23 cellular contexts compared by ENCODE assay signal in genomic region chr1:216032977-216033376, GRCh38.
"Had no signal": no experiment of that assay in that cellular context is flagged by ENCODE, and none has a peak within 500 bp of the region (broad histone marks: within the 10 kb centered on the region; RNA-seq: fewer than 3 reads in every experiment).

No MANE protein-coding gene starts in this region.

- H3K36me3 Mint-ChIP-seq: memory B cell; naive thymus-derived CD4-positive, alpha-beta T cell had no signal

- H3K79me2 ChIP-seq: parathyroid adenoma had no signal

- H3K4me1 Mint-ChIP-seq: memory B cell; naive thymus-derived CD4-positive, alpha-beta T cell; nephron progenitor cell had no signal

- H2AFZ ChIP-seq: parathyroid adenoma had no signal

- H3K9me3 ChIP-seq: gastrocnemius medialis, left ventricle myocardium inferior, lower lobe of right lung, prostate gland, right lobe of liver, stomach had no signal

- H3K36me3 ChIP-seq: esophagus muscularis mucosa, gastrocnemius medialis, heart right ventricle, left ventricle myocardium inferior, lower lobe of right lung, prostate gland, right lobe of liver, stomach had no signal

- H3K4me3 Mint-ChIP-seq: memory B cell; naive thymus-derived CD4-positive, alpha-beta T cell; nephron progenitor cell had no signal

- H3K27me3 ChIP-seq: esophagus muscularis mucosa, gastrocnemius medialis, heart right ventricle, right lobe of liver, stomach had no signal

- H3K27ac Mint-ChIP-seq: memory B cell; naive thymus-derived CD4-positive, alpha-beta T cell; nephron progenitor cell had no signal

- H3K4me1 ChIP-seq: esophagus muscularis mucosa, gastrocnemius medialis, heart right ventricle, left ventricle myocardium inferior, lower lobe of right lung, parathyroid adenoma, prostate gland, right lobe of liver, stomach had no signal

- H3K4me3 ChIP-seq: esophagus muscularis mucosa, gastrocnemius medialis, heart right ventricle, left ventricle myocardium inferior, lower lobe of right lung, prostate gland, right lobe of liver, stomach had no signal

- ATAC-seq: gastrocnemius medialis; heart right ventricle; lower lobe of right lung; naive thymus-derived CD4-positive, alpha-beta T cell; right lobe of liver had no signal

- FAIRE-seq: endometrium had no signal

- DNase-seq: cortex of kidney; effector memory CD4-positive, alpha-beta T cell; gastrocnemius medialis; heart right ventricle; islet precursor cell; left ventricle myocardium inferior; lower lobe of right lung; naive thymus-derived CD4-positive, alpha-beta T cell; nephron progenitor cell; retina; right lobe of liver; stimulated activated CD4-positive, alpha-beta T cell treated with anti-CD3 and anti-CD28 coated beads, Interleukin-2, amount 100 ng/mL, for 24 hours; stimulated activated CD4-positive, alpha-beta T cell treated with anti-CD3 and anti-CD28 coated beads, Interleukin-4, amount 100 ng/mL, for 4 hours; stimulated activated naive CD4-positive, alpha-beta T cell; stomach; substantia nigra; trophoblast cell had no signal

- H3K27ac ChIP-seq: epithelial cell of prostate, esophagus muscularis mucosa, gastrocnemius medialis, heart right ventricle, left ventricle myocardium inferior, lower lobe of right lung, parathyroid adenoma, prostate gland, right lobe of liver, stomach had no signal

- H3K9ac ChIP-seq: parathyroid adenoma had no signal

- H3K9me3 Mint-ChIP-seq: memory B cell, nephron progenitor cell had no signal

- H3K27me3 Mint-ChIP-seq: memory B cell; naive thymus-derived CD4-positive, alpha-beta T cell had no signal
